ENCODE assay signal across 9 cellular contexts in genomic region chr15:90004671-90005070, GRCh38. TPM values are rescaled to one million over a fixed set of nuclear protein-coding genes. Genes with fewer than 3 reads are reported as not detected.
DNase-seq lines count a peak whose midpoint lies in the region; ATAC-seq, FAIRE-seq and TF ChIP-seq lines count a peak whose summit lies in the region.
"Had no signal": no experiment of that assay in that cellular context is flagged by ENCODE, and none has a peak within 500 bp of the region (broad histone marks: within the 10 kb centered on the region; RNA-seq: fewer than 3 reads in every experiment).

No MANE protein-coding gene starts in this region.

- no peaks in the 10 kb centered on the region for H3K9me3 Mint-ChIP-seq in activated naive CD4-positive, alpha-beta T cell treated with anti-CD3 and anti-CD28 coated beads, Interleukin-2, amount 50 U/mL, for 24 hours

- H3K9me3 ChIP-seq in hepatocyte (ENCODE audit: low read depth), result no peaks in the 10 kb centered on the region
- H3K9me3 ChIP-seq: tibial artery had no signal

- H3K27ac Mint-ChIP-seq in activated naive CD4-positive, alpha-beta T cell treated with anti-CD3 and anti-CD28 coated beads, Interleukin-2, amount 50 U/mL, for 24 hours, result peak overlapping the region; percentile 47

- peaks cover 71% of the 10 kb centered on the region for H3K79me2 ChIP-seq in hepatocyte

- FAIRE-seq in urothelium cell line (lab: Jason Lieb, UNC), result no peak

- H3K4me2 ChIP-seq in hepatocyte, result peak overlapping the region; percentile 89

- H4K20me1 ChIP-seq in hepatocyte (ENCODE audit: insufficient read depth, poor library complexity, severe bottlenecking), result peaks cover 8% of the 10 kb centered on the region

- no peaks in the 10 kb centered on the region for H3K9me2 ChIP-seq in hepatocyte (replicated peaks; ENCODE audit: insufficient read depth)

- H3K4me3 Mint-ChIP-seq in activated naive CD4-positive, alpha-beta T cell treated with anti-CD3 and anti-CD28 coated beads, Interleukin-2, amount 50 U/mL, for 24 hours, result peak overlapping the region; percentile 15

- TF ChIP-seq CTCF in hepatocyte (IDR thresholded peaks at IDR 0.05; ENCODE audit: poor library complexity), result no peak

- peaks cover under 1% of the 10 kb centered on the region for H3K36me3 Mint-ChIP-seq in activated naive CD4-positive, alpha-beta T cell treated with anti-CD3 and anti-CD28 coated beads, Interleukin-2, amount 50 U/mL, for 24 hours

- peak overlapping the region; percentile 87 for H3K27ac ChIP-seq in hepatocyte

- no peaks in the 10 kb centered on the region for H3K36me3 ChIP-seq in hepatocyte (replicated peaks; ENCODE audit: insufficient read depth, low read depth)

- peaks cover 40% of the 10 kb centered on the region for H3K4me1 ChIP-seq in hepatocyte (ENCODE audit: insufficient read depth)

- H2AFZ ChIP-seq in hepatocyte, result no peak overlapping the region

- peak; percentile 58 to 69 for DNase-seq in activated CD4-positive, alpha-beta T cell treated with anti-CD3 and anti-CD28 coated beads, Interleukin-2, amount 50 U/mL, for 48 hours
- DNase-seq in activated CD4-positive, alpha-beta T cell treated with anti-CD3 and anti-CD28 coated beads for 4 hours, result no peak
- DNase-seq in hepatocyte (ENCODE audit: low spot score) (peak; percentile 82), urothelium cell line (ENCODE audit: low spot score) (no peak)
- DNase-seq in stimulated activated CD4-positive, alpha-beta T cell treated with anti-CD3 and anti-CD28 coated beads, Interleukin-12 subunit alpha, Interleukin-12 subunit beta, amount 100 ng/mL, for 4 hours, result peak; percentile 32

- 77% methylated on average over 8 of the region's 8 CpGs for WGBS in hepatocyte (ENCODE audit: low lambda C conversion rate, missing lambda C conversion rate)

- no peak overlapping the region for H3K4me3 ChIP-seq in hepatocyte
- H3K4me3 ChIP-seq: tibial artery had no signal

- H3K27me3 ChIP-seq in hepatocyte, result no peaks in the 10 kb centered on the region
- H3K27me3 ChIP-seq: tibial artery had no signal

- H3K4me1 Mint-ChIP-seq in activated naive CD4-positive, alpha-beta T cell treated with anti-CD3 and anti-CD28 coated beads, Interleukin-2, amount 50 U/mL, for 24 hours, result peaks cover 72% of the 10 kb centered on the region

- no peak for ATAC-seq in GM18511 (IDR thresholded peaks at IDR 0.05; ENCODE audit: unreplicated experiment)
- no peak for ATAC-seq in HG03045 (IDR thresholded peaks at IDR 0.05; ENCODE audit: unreplicated experiment)

- no peaks in the 10 kb centered on the region for H3K27me3 Mint-ChIP-seq in activated naive CD4-positive, alpha-beta T cell treated with anti-CD3 and anti-CD28 coated beads, Interleukin-2, amount 50 U/mL, for 24 hours

RNA-seq across cellular contexts. Expression of gene ZNF710, which starts 3.5 kb away (rescaled TPM):
- 14.2 and 17.2 TPM in 2 replicates for total RNA-seq in hepatocyte
- polyA plus RNA-seq in hepatocyte, result 14.5 and 19.7 TPM in 2 replicates

Comparison
In these comparisons a context has a peak if more than half of its experiments do, and no peak if none do; other contexts are left out.
1. DNase-seq: peak in activated CD4-positive, alpha-beta T cell treated with anti-CD3 and anti-CD28 coated beads, Interleukin-2, amount 50 U/mL, for 48 hours (2 of 2), hepatocyte (single experiment) and stimulated activated CD4-positive, alpha-beta T cell treated with anti-CD3 and anti-CD28 coated beads, Interleukin-12 subunit alpha, Interleukin-12 subunit beta, amount 100 ng/mL, for 4 hours (single experiment); none in activated CD4-positive, alpha-beta T cell treated with anti-CD3 and anti-CD28 coated beads for 4 hours (0 of 2) and urothelium cell line (single experiment).